Comparison of ENCODE assay signal across 10 cellular contexts in genomic region chr9:36818242-36818938, GRCh38.
A peak's percentile ranks its signal among the peaks of the same experiment; 100 is the strongest.
DNase-seq lines count a peak whose midpoint lies in the region; ATAC-seq, FAIRE-seq and TF ChIP-seq lines count a peak whose summit lies in the region.
"Had no signal": no experiment of that assay in that cellular context is flagged by ENCODE, and none has a peak within 500 bp of the region (broad histone marks: within the 10 kb centered on the region; RNA-seq: fewer than 3 reads in every experiment).

No MANE protein-coding gene starts in this region.

- no peak for TF ChIP-seq CTCF in right lobe of liver (IDR thresholded peaks at IDR 0.05)
- no peak for TF ChIP-seq CTCF in HepG2 (CRISPR knock-in tag; IDR thresholded peaks at IDR 0.05)
- TF ChIP-seq CTCF in neural progenitor cell (IDR thresholded peaks at IDR 0.05), result no peak

- H3F3A ChIP-seq in neural progenitor cell (ENCODE audit: low read depth), result peaks cover 14% of the 10 kb centered on the region

- peak overlapping the region; percentile 1 for H3K4me3 Mint-ChIP-seq in neural progenitor cell
- H3K4me3 Mint-ChIP-seq: CD4-positive, alpha-beta T cell had no signal

- no peaks in the 10 kb centered on the region for H3K36me3 ChIP-seq in right lobe of liver
- no peaks in the 10 kb centered on the region for H3K36me3 ChIP-seq in HepG2 (replicated peaks in 1 of 2; ENCODE audit: control insufficient read depth in 1 of 2, insufficient read depth in 2 of 2, low read length in 2 of 2)
- no peaks in the 10 kb centered on the region for H3K36me3 ChIP-seq in neural progenitor cell

- no peak for FAIRE-seq in HepG2 (lab: Jason Lieb, UNC)
- FAIRE-seq: GM18507 had no signal

- H3K4me1 ChIP-seq in right lobe of liver (no peaks in the 10 kb centered on the region), HepG2 (ENCODE audit: insufficient read depth, low read length) (0 out of 2 replicates have a peak, but pooled peaks cover 5% of the 10 kb centered on the region), neural progenitor cell (peaks cover 15% of the 10 kb centered on the region)

- H4K20me1 ChIP-seq in HepG2 (ENCODE audit: insufficient read depth, low read length) (no peaks in the 10 kb centered on the region), neural progenitor cell (ENCODE audit: low read depth) (no peaks in the 10 kb centered on the region)

- POLR2A ChIA-PET in HepG2 (lab: Yijun Ruan, JAX), result no interaction called here

- H3K4me1 Mint-ChIP-seq in neural progenitor cell, result peaks cover 32% of the 10 kb centered on the region

- no peak for TF ChIP-seq POLR2A in right lobe of liver (IDR thresholded peaks at IDR 0.05)
- TF ChIP-seq POLR2A in HepG2 (IDR thresholded peaks at IDR 0.05; ENCODE audit: insufficient read depth in 1 of 2, low read depth in 2 of 2, low read length in 2 of 2), result no peak

- H3K36me3 Mint-ChIP-seq in neural progenitor cell, result no peaks in the 10 kb centered on the region

- CTCF ChIA-PET in HepG2 (lab: Yijun Ruan, JAX; ENCODE audit: low intra/inter-chr PET ratio, low total read pairs), result no interaction called here

- H3K9me3 ChIP-seq in right lobe of liver (no peaks in the 10 kb centered on the region), HepG2 (ENCODE audit: low read length) (no peaks in the 10 kb centered on the region), neural progenitor cell (ENCODE audit: low read depth) (no peaks in the 10 kb centered on the region)

- no peak overlapping the region for H3K9ac ChIP-seq in HepG2 (ENCODE audit: insufficient read depth, low read depth, low read length)
- H3K9ac ChIP-seq in neural progenitor cell, result no peak overlapping the region

- H3K27me3 ChIP-seq in right lobe of liver (no peaks in the 10 kb centered on the region), HepG2 (ENCODE audit: control insufficient read depth in 1 of 2, insufficient read depth in 2 of 2, low read length in 2 of 2) (peaks cover 3 to 16% of the 10 kb centered on the region in 2 experiments; a peak in 1 of 5 replicates), neural progenitor cell (peaks cover 28% of the 10 kb centered on the region)

- no peak for TF ChIP-seq RAD21 in HepG2 (CRISPR knock-in tag; IDR thresholded peaks at IDR 0.05)

- H2AFZ ChIP-seq in HepG2 (ENCODE audit: low read length) (no peak overlapping the region), neural progenitor cell (replicated peaks) (peak overlapping the region; percentile 95)

- H3K27ac ChIP-seq in right lobe of liver, result no peak overlapping the region
- no peak overlapping the region for H3K27ac ChIP-seq in HepG2 (ENCODE audit: extremely low read length, insufficient read depth, low read length)
- H3K27ac ChIP-seq in neural progenitor cell, result no peak overlapping the region

- ATAC-seq in right lobe of liver, result peak in 3 of 4 donors; percentile 21 to 46 (median 23)
- no peak for ATAC-seq in HepG2
- peak; percentile 36 for ATAC-seq in Right ventricle myocardium inferior

- DNase-seq in right lobe of liver (no peak), HepG2 (ENCODE audit: low spot score) (no peak), Right ventricle myocardium inferior (ENCODE audit: missing footprints) (peak; percentile 67), neural progenitor cell (ENCODE audit: low spot score) (peak; percentile 21), NCI-H2107 treated with DMSO at 0.1 percent for 48 hours (lab: John Stamatoyannopoulos, UW; ENCODE audit: unreplicated experiment) (no peak), SW480 (ENCODE audit: low spot score) (no peak)
- DNase-seq in stimulated activated CD4-positive, alpha-beta T cell treated with anti-CD3 and anti-CD28 coated beads, Interleukin-12 subunit alpha, Interleukin-12 subunit beta, amount 100 ng/mL, for 4 hours, result no peak
- no peak for DNase-seq in NK-92 treated with Interleukin-12 subunit alpha and Interleukin-12 subunit beta, amount 100 ng/mL, for 24 hours (lab: John Stamatoyannopoulos, UW)
- DNase-seq: CD4-positive, alpha-beta T cell had no signal

- H3K4me2 ChIP-seq in HepG2 (ENCODE audit: low read depth, low read length), result no peak overlapping the region
- H3K4me2 ChIP-seq in neural progenitor cell, result peak overlapping the region; percentile 65

- BruUV-seq in HepG2 (replicated peaks; lab: Mats Ljungman, UMichigan), result no TSS peak

- peak overlapping the region; percentile 26 for H3K27ac Mint-ChIP-seq in neural progenitor cell
- H3K27ac Mint-ChIP-seq: CD4-positive, alpha-beta T cell had no signal

- H3K4me3 ChIP-seq in right lobe of liver, result peak overlapping the region in 1 of 3 donors; percentile 7
- H3K4me3 ChIP-seq in HepG2 (replicated peaks in 1 of 3; ENCODE audit: insufficient read depth in 1 of 3, low read depth in 2 of 3, low read length in 3 of 3), result no peak overlapping the region
- H3K4me3 ChIP-seq in neural progenitor cell, result no peak overlapping the region

- intact Hi-C loops in right lobe of liver (cut with DNase I), result no loop called here
- intact Hi-C loops in HepG2 (cut with micrococcal nuclease; ENCODE audit: unreplicated experiment), result no loop called here
- intact Hi-C loops in Right ventricle myocardium inferior (cut with DNase I), result no loop called here

- H3K9me3 Mint-ChIP-seq in neural progenitor cell, result peaks cover 2% of the 10 kb centered on the region
- H3K9me3 Mint-ChIP-seq: CD4-positive, alpha-beta T cell had no signal

- TF ChIP-seq EP300 in HepG2 (IDR thresholded peaks at IDR 0.05; ENCODE audit: low read depth in 2 of 2, low read length in 2 of 2) (no peak), HepG2 (CRISPR knock-in tag; IDR thresholded peaks at IDR 0.05; ENCODE audit: borderline replicate concordance) (no peak)

- H3K79me2 ChIP-seq in HepG2 (ENCODE audit: insufficient read depth, low read length) (no peaks in the 10 kb centered on the region), neural progenitor cell (ENCODE audit: low read depth) (no peaks in the 10 kb centered on the region)

- peaks cover 15% of the 10 kb centered on the region for H3K27me3 Mint-ChIP-seq in neural progenitor cell (ENCODE audit: insufficient read depth, low read depth)

- WGBS in right lobe of liver (ENCODE audit: insufficient coverage, low coverage, low lambda C conversion rate, missing lambda C conversion rate), result 17% methylated on average over 20 of the region's 32 CpGs
- WGBS in HepG2 (ENCODE audit: low lambda C conversion rate), result 76% methylated on average over 30 of the region's 32 CpGs

- in situ Hi-C loops in HepG2 (cut with HindIII; ENCODE audit: extremely low pct_ligation_motif_present, low pct_unique_long_range_greater_than_20kb), result no loop called here

TF ChIP-seq in HepG2, 621 proteins besides CTCF, POLR2A, EP300 and RAD21:
- TF ChIP-seq FOXK2 (IDR thresholded peaks at IDR 0.05) (no peak), ZC3H13 (CRISPR knock-in tag; IDR thresholded peaks at IDR 0.05) (no peak), FOXM1 (CRISPR knock-in tag; IDR thresholded peaks at IDR 0.05) (no peak), ZNF782 (CRISPR knock-in tag; IDR thresholded peaks at IDR 0.05; ENCODE audit: borderline replicate concordance) (no peak), TBX2 (CRISPR knock-in tag; IDR thresholded peaks at IDR 0.05; ENCODE audit: borderline replicate concordance) (no peak), ZNF274 (CRISPR knock-in tag; IDR thresholded peaks at IDR 0.05) (no peak), NCOR1 (IDR thresholded peaks at IDR 0.05; ENCODE audit: borderline replicate concordance, low read length) (no peak), ZNF704 (CRISPR knock-in tag; IDR thresholded peaks at IDR 0.05; ENCODE audit: borderline replicate concordance) (no peak), IKZF4 (CRISPR knock-in tag; IDR thresholded peaks at IDR 0.05; ENCODE audit: borderline replicate concordance, low read depth, not compliant biosample characterization) (no peak), MAFK (conservative IDR thresholded peaks at IDR 0.05 in 1 of 2, IDR thresholded peaks at IDR 0.05 in 1 of 2; ENCODE audit: low read length in 2 of 2) (no peak)
- TF ChIP-seq, protein P1, sequence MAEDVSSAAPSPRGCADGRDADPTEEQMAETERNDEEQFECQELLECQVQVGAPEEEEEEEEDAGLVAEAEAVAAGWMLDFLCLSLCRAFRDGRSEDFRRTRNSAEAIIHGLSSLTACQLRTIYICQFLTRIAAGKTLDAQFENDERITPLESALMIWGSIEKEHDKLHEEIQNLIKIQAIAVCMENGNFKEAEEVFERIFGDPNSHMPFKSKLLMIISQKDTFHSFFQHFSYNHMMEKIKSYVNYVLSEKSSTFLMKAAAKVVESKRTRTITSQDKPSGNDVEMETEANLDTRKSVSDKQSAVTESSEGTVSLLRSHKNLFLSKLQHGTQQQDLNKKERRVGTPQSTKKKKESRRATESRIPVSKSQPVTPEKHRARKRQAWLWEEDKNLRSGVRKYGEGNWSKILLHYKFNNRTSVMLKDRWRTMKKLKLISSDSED (CRISPR knock-in tag; IDR thresholded peaks at IDR 0.05), result no peak

Comparison
In these comparisons a context has a peak if more than half of its experiments do, and no peak if none do; other contexts are left out.
1. DNase-seq: peak in Right ventricle myocardium inferior (single experiment) and neural progenitor cell (single experiment); none in right lobe of liver (0 of 3), HepG2 (single experiment), stimulated activated CD4-positive, alpha-beta T cell treated with anti-CD3 and anti-CD28 coated beads, Interleukin-12 subunit alpha, Interleukin-12 subunit beta, amount 100 ng/mL, for 4 hours (single experiment), NCI-H2107 treated with DMSO at 0.1 percent for 48 hours (single experiment), NK-92 treated with Interleukin-12 subunit alpha and Interleukin-12 subunit beta, amount 100 ng/mL, for 24 hours (single experiment) and SW480 (single experiment).